In the genomic region with DNA sequence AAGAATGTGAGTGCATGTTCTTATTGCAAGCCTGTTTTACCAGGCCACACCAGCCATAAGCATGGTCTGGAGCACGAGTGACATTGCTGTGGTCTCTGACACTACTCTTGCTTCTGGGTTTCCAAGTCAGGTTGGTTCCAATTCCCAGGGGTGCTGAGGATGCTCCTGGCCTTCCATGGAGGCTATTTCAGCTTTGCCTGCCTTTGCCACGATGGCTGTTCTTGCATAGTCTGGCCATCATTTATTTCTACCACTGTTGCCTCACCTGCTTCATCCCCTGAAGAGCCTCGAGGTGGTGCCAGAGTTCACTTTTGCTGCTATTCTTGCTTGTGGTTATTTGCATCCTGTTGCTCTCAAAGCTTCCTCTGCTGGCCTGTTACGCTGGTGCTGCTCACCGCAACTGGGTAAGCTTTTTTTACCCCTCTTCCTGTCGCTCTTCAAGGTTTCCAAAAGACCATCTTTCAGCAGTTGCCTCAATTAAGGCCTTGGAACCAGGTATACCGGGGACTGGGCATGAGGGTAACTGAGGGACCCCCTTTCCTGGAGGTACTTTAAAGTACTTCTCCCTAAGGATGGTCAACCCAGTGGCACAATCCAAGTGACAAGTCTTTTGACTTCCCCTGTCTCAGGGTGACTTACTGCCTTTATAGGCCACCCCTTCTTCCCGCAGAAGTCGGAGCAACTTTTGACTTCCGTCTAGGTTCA, we compare ENCODE assay signal across 8 cellular contexts.
DNase-seq lines count a peak whose midpoint lies in the region; ATAC-seq and TF ChIP-seq lines count a peak whose summit lies in the region.

No MANE protein-coding gene starts in this region.

- no peaks in the 10 kb centered on the region for H3K9me3 ChIP-seq in OCI-LY7 (ENCODE audit: low read length)

- DNase-seq in CD1c-positive myeloid dendritic cell (ENCODE audit: extremely low spot score): peak; percentile 69
- peak; percentile 95 for DNase-seq in OCI-LY7 (ENCODE audit: low spot score)
- DNase-seq in activated T-cell treated with anti-CD3 and anti-CD28 coated beads, Interleukin-2, amount 50 U/mL, for 24 hours: peak; percentile 77
- peak; percentile 57 for DNase-seq in fibroblast of villous mesenchyme (ENCODE audit: low read depth)
- peak; percentile 67 for DNase-seq in renal cortical epithelial cell (ENCODE audit: low read depth)
- DNase-seq in NCI-H510A treated with DMSO at 0.1 percent for 48 hours (lab: John Stamatoyannopoulos, UW): no peak

- H3K4me3 ChIP-seq in OCI-LY7 (ENCODE audit: low read depth, low read length, poor library complexity, severe bottlenecking) (peak overlapping the region; percentile 51), fibroblast of villous mesenchyme (ENCODE audit: low read depth, low read length) (no peak overlapping the region)

- H3K4me2 ChIP-seq in OCI-LY7 (ENCODE audit: low read length): peak overlapping the region; percentile 59

- H3K4me1 Mint-ChIP-seq in activated T-cell treated with anti-CD3 and anti-CD28 coated beads, Interleukin-2, amount 50 U/mL, for 24 hours (ENCODE audit: low read depth): peaks cover 60% of the 10 kb centered on the region

- ATAC-seq in GM19043 (IDR thresholded peaks at IDR 0.05; ENCODE audit: low read depth, unreplicated experiment): peak; percentile 100
- ATAC-seq in HG03175 (IDR thresholded peaks at IDR 0.05; ENCODE audit: unreplicated experiment): peak; percentile 100

- no peaks in the 10 kb centered on the region for H3K27me3 Mint-ChIP-seq in activated T-cell treated with anti-CD3 and anti-CD28 coated beads, Interleukin-2, amount 50 U/mL, for 24 hours

- peaks cover 8% of the 10 kb centered on the region for H3K36me3 Mint-ChIP-seq in activated T-cell treated with anti-CD3 and anti-CD28 coated beads, Interleukin-2, amount 50 U/mL, for 24 hours (ENCODE audit: low read depth)

- peaks cover 1% of the 10 kb centered on the region for H3K9me3 Mint-ChIP-seq in activated T-cell treated with anti-CD3 and anti-CD28 coated beads, Interleukin-2, amount 50 U/mL, for 24 hours

- peak overlapping the region; percentile 66 for H3K27ac ChIP-seq in OCI-LY7 (ENCODE audit: low read depth, low read length, poor library complexity, severe bottlenecking)

- H3K4me1 ChIP-seq in OCI-LY7 (ENCODE audit: insufficient read depth, low read length, poor library complexity, severe bottlenecking): peaks cover 40% of the 10 kb centered on the region

- H3K79me2 ChIP-seq in OCI-LY7 (ENCODE audit: insufficient read depth, low read depth, low read length): no peaks in the 10 kb centered on the region

- H4K20me1 ChIP-seq in OCI-LY7 (ENCODE audit: insufficient read depth, low read length): no peaks in the 10 kb centered on the region

- BruUV-seq in OCI-LY7 (replicated peaks; lab: Mats Ljungman, UMichigan): no TSS peak

- POLR2A ChIA-PET in OCI-LY7 (lab: Charles Lee): interaction anchor here (0.7 to 2.5 kb wide), 9 partner anchors 8 to 335 kb away, joined by 3 to 9 read pairs (median 3); no protein-coding TSS in a partner anchor

- H3K27ac Mint-ChIP-seq in activated T-cell treated with anti-CD3 and anti-CD28 coated beads, Interleukin-2, amount 50 U/mL, for 24 hours: peak overlapping the region; percentile 94

- H2AFZ ChIP-seq in OCI-LY7 (ENCODE audit: low read length): peak overlapping the region; percentile 67; the same call in 1 of the 2 replicates

- CTCF ChIA-PET in OCI-LY7 (lab: Charles Lee; ENCODE audit: unreplicated experiment): interaction anchor here (0.7 to 2.1 kb wide), 5 partner anchors 21 to 429 kb away, joined by 3 to 16 read pairs (median 3); no protein-coding TSS in a partner anchor

- TF ChIP-seq CTCF in OCI-LY7 (conservative IDR thresholded peaks at IDR 0.05; ENCODE audit: low read length) (peak; percentile 95), fibroblast of villous mesenchyme (IDR thresholded peaks at IDR 0.05; ENCODE audit: insufficient read depth, low read depth, low read length) (peak; percentile 74)

- H3K9me2 ChIP-seq in OCI-LY7 (ENCODE audit: insufficient read depth, low read length): no peaks in the 10 kb centered on the region

- H3K4me3 Mint-ChIP-seq in activated T-cell treated with anti-CD3 and anti-CD28 coated beads, Interleukin-2, amount 50 U/mL, for 24 hours: peak overlapping the region; percentile 71

- peaks cover 4% of the 10 kb centered on the region for H3K36me3 ChIP-seq in OCI-LY7 (ENCODE audit: insufficient read depth, low read length)

- intact Hi-C loops in OCI-LY7 (cut with micrococcal nuclease; ENCODE audit: unreplicated experiment): loop anchor here (1.0 to 10.0 kb wide), 7 partner anchors 169 to 429 kb away; partner anchors contain the start of gene MED23
